Comparison of ENCODE assay signal across 1 cellular context in the genomic region with DNA sequence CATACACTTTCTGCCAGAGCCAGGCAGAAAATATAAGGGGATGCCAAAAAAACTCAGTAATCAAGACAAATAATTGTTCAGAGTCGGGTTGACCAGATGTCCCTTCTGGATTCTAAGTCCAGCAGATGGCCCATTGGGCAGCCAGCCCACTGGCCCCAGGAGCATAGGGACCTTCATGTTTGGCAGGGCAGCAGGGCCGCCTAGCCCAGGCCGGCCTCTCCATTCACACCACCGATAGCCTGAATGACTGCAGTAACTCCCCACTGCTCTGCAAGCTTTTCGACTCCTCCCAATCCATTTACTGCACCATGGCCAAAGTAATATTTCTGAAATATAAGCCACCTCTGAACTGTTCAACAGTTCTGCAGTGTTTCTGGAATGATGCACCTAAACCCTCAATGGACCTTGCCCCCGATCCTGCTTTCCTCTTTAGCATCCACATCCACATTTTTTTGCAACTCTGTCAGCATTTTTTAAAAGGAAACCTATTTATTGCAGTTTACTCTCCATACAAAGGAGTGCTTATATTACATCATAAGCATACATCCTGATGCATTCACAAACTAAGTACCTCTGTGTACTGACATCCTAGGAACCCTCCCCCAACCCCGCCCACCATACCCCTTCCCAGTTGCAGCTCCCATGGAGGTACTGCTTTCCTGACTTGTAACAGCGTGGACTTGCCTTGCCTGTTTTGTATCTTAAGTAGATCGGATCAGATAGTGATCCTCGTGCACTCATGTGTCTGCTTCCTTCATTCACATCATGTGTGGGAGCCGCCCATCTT.
TF ChIP-seq lines count a peak whose summit lies in the region.

No MANE protein-coding gene starts in this region.

TF ChIP-seq in HepG2, 621 proteins besides CTCF, POLR2A, EP300 and RAD21 (continued from another document and continues in another):
- TF ChIP-seq, protein P1, sequence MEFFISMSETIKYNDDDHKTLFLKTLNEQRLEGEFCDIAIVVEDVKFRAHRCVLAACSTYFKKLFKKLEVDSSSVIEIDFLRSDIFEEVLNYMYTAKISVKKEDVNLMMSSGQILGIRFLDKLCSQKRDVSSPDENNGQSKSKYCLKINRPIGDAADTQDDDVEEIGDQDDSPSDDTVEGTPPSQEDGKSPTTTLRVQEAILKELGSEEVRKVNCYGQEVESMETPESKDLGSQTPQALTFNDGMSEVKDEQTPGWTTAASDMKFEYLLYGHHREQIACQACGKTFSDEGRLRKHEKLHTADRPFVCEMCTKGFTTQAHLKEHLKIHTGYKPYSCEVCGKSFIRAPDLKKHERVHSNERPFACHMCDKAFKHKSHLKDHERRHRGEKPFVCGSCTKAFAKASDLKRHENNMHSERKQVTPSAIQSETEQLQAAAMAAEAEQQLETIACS (CRISPR knock-in tag; IDR thresholded peaks at IDR 0.05) = no peak
- no peak; the same call in 1 of the 2 replicates for TF ChIP-seq ZNF124 (CRISPR knock-in tag; IDR thresholded peaks at IDR 0.05)
- peak; percentile 27; the same call in 1 of the 2 replicates for TF ChIP-seq SRF (IDR thresholded peaks at IDR 0.05; ENCODE audit: low read depth, low read length)
- TF ChIP-seq TEAD2 (CRISPR knock-in tag; IDR thresholded peaks at IDR 0.05) = no peak
- no peak for TF ChIP-seq SOX13 (IDR thresholded peaks at IDR 0.05)
- TF ChIP-seq SOX13 (CRISPR knock-in tag; conservative IDR thresholded peaks at IDR 0.05 in 1 of 2, IDR thresholded peaks at IDR 0.05 in 1 of 2) = peak in 1 of 2 experiments; percentile 80; a peak in 2 of 4 replicates
- no peak; the same call in 1 of the 2 replicates for TF ChIP-seq ZSCAN31 (CRISPR knock-in tag; IDR thresholded peaks at IDR 0.05; ENCODE audit: low read depth)
- TF ChIP-seq ZSCAN21 (CRISPR knock-in tag; IDR thresholded peaks at IDR 0.05; ENCODE audit: borderline replicate concordance) = no peak
- peak; percentile 91; the same call in 1 of the 2 replicates for TF ChIP-seq NCOR1 (IDR thresholded peaks at IDR 0.05; ENCODE audit: borderline replicate concordance, low read length)
- no peak for TF ChIP-seq SP2 (CRISPR knock-in tag; IDR thresholded peaks at IDR 0.05)
- TF ChIP-seq NCOA1 (CRISPR knock-in tag; IDR thresholded peaks at IDR 0.05) = no peak
- TF ChIP-seq YEATS4 (CRISPR knock-in tag; IDR thresholded peaks at IDR 0.05; ENCODE audit: borderline replicate concordance) = 0 out of 2 replicates have a peak, but pooled peaks have one; percentile 40
- TF ChIP-seq NCOA5 (CRISPR knock-in tag; IDR thresholded peaks at IDR 0.05) = no peak
- no peak for TF ChIP-seq ZNF761 (CRISPR knock-in tag; conservative IDR thresholded peaks at IDR 0.05)
- TF ChIP-seq MIXL1 (CRISPR knock-in tag; IDR thresholded peaks at IDR 0.05) = peak; percentile 41; the same call in 1 of the 2 replicates
- TF ChIP-seq ZNF557 (CRISPR knock-in tag; IDR thresholded peaks at IDR 0.05) = 0 out of 2 replicates have a peak, but pooled peaks have one; percentile 39
- TF ChIP-seq IRX3 (CRISPR knock-in tag; IDR thresholded peaks at IDR 0.05; ENCODE audit: borderline replicate concordance, low read depth) = no peak
- TF ChIP-seq HCFC1 (IDR thresholded peaks at IDR 0.05; ENCODE audit: low read depth, low read length) = no peak
- no peak for TF ChIP-seq ZNF430 (CRISPR knock-in tag; IDR thresholded peaks at IDR 0.05)
- no peak for TF ChIP-seq ZNF605 (CRISPR knock-in tag; IDR thresholded peaks at IDR 0.05)
- no peak for TF ChIP-seq FIP1L1 (IDR thresholded peaks at IDR 0.05; ENCODE audit: borderline replicate concordance, insufficient read depth, low read depth, low read length)
- peak; percentile 43; the same call in 1 of the 2 replicates for TF ChIP-seq NFIC (IDR thresholded peaks at IDR 0.05; ENCODE audit: low read length)
- TF ChIP-seq ZNF841 (CRISPR knock-in tag; IDR thresholded peaks at IDR 0.05; ENCODE audit: borderline replicate concordance) = no peak
- TF ChIP-seq, protein P2, sequence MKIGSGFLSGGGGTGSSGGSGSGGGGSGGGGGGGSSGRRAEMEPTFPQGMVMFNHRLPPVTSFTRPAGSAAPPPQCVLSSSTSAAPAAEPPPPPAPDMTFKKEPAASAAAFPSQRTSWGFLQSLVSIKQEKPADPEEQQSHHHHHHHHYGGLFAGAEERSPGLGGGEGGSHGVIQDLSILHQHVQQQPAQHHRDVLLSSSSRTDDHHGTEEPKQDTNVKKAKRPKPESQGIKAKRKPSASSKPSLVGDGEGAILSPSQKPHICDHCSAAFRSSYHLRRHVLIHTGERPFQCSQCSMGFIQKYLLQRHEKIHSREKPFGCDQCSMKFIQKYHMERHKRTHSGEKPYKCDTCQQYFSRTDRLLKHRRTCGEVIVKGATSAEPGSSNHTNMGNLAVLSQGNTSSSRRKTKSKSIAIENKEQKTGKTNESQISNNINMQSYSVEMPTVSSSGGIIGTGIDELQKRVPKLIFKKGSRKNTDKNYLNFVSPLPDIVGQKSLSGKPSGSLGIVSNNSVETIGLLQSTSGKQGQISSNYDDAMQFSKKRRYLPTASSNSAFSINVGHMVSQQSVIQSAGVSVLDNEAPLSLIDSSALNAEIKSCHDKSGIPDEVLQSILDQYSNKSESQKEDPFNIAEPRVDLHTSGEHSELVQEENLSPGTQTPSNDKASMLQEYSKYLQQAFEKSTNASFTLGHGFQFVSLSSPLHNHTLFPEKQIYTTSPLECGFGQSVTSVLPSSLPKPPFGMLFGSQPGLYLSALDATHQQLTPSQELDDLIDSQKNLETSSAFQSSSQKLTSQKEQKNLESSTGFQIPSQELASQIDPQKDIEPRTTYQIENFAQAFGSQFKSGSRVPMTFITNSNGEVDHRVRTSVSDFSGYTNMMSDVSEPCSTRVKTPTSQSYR (CRISPR knock-in tag; IDR thresholded peaks at IDR 0.05; ENCODE audit: borderline replicate concordance) = peak; percentile 46; the same call in 1 of the 2 replicates
- no peak for TF ChIP-seq ONECUT2 (CRISPR knock-in tag; IDR thresholded peaks at IDR 0.05)
- TF ChIP-seq ELF3 (CRISPR knock-in tag; IDR thresholded peaks at IDR 0.05) = peak; percentile 60
- TF ChIP-seq, protein P3, sequence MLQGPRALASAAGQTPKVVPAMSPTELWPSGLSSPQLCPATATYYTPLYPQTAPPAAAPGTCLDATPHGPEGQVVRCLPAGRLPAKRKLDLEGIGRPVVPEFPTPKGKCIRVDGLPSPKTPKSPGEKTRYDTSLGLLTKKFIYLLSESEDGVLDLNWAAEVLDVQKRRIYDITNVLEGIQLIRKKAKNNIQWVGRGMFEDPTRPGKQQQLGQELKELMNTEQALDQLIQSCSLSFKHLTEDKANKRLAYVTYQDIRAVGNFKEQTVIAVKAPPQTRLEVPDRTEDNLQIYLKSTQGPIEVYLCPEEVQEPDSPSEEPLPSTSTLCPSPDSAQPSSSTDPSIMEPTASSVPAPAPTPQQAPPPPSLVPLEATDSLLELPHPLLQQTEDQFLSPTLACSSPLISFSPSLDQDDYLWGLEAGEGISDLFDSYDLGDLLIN (CRISPR knock-in tag; IDR thresholded peaks at IDR 0.05; ENCODE audit: borderline replicate concordance) = no peak
- peak; percentile 69 for TF ChIP-seq HMG20A (CRISPR knock-in tag; IDR thresholded peaks at IDR 0.05; ENCODE audit: borderline replicate concordance)
- TF ChIP-seq, protein P4, sequence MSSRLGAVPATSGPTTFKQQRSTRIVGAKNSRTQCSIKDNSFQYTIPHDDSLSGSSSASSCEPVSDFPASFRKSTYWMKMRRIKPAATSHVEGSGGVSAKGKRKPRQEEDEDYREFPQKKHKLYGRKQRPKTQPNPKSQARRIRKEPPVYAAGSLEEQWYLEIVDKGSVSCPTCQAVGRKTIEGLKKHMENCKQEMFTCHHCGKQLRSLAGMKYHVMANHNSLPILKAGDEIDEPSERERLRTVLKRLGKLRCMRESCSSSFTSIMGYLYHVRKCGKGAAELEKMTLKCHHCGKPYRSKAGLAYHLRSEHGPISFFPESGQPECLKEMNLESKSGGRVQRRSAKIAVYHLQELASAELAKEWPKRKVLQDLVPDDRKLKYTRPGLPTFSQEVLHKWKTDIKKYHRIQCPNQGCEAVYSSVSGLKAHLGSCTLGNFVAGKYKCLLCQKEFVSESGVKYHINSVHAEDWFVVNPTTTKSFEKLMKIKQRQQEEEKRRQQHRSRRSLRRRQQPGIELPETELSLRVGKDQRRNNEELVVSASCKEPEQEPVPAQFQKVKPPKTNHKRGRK (CRISPR knock-in tag; IDR thresholded peaks at IDR 0.05) = no peak
- TF ChIP-seq EED (CRISPR knock-in tag; IDR thresholded peaks at IDR 0.05) = no peak
- TF ChIP-seq MAZ (IDR thresholded peaks at IDR 0.05; ENCODE audit: borderline replicate concordance, low read depth, low read length) = peak; percentile 75; the same call in 1 of the 2 replicates
- TF ChIP-seq MAZ (CRISPR knock-in tag; IDR thresholded peaks at IDR 0.05; ENCODE audit: low read depth) = peak; percentile 49
- TF ChIP-seq SAFB2 (CRISPR knock-in tag; IDR thresholded peaks at IDR 0.05; ENCODE audit: borderline replicate concordance, low read depth) = no peak
- no peak for TF ChIP-seq ZNF446 (CRISPR knock-in tag; IDR thresholded peaks at IDR 0.05)
- TF ChIP-seq, protein P5, sequence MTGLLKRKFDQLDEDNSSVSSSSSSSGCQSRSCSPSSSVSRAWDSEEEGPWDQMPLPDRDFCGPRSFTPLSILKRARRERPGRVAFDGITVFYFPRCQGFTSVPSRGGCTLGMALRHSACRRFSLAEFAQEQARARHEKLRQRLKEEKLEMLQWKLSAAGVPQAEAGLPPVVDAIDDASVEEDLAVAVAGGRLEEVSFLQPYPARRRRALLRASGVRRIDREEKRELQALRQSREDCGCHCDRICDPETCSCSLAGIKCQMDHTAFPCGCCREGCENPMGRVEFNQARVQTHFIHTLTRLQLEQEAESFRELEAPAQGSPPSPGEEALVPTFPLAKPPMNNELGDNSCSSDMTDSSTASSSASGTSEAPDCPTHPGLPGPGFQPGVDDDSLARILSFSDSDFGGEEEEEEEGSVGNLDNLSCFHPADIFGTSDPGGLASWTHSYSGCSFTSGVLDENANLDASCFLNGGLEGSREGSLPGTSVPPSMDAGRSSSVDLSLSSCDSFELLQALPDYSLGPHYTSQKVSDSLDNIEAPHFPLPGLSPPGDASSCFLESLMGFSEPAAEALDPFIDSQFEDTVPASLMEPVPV (CRISPR knock-in tag; IDR thresholded peaks at IDR 0.05) = no peak; the same call in 1 of the 2 replicates
- TF ChIP-seq, protein P6, sequence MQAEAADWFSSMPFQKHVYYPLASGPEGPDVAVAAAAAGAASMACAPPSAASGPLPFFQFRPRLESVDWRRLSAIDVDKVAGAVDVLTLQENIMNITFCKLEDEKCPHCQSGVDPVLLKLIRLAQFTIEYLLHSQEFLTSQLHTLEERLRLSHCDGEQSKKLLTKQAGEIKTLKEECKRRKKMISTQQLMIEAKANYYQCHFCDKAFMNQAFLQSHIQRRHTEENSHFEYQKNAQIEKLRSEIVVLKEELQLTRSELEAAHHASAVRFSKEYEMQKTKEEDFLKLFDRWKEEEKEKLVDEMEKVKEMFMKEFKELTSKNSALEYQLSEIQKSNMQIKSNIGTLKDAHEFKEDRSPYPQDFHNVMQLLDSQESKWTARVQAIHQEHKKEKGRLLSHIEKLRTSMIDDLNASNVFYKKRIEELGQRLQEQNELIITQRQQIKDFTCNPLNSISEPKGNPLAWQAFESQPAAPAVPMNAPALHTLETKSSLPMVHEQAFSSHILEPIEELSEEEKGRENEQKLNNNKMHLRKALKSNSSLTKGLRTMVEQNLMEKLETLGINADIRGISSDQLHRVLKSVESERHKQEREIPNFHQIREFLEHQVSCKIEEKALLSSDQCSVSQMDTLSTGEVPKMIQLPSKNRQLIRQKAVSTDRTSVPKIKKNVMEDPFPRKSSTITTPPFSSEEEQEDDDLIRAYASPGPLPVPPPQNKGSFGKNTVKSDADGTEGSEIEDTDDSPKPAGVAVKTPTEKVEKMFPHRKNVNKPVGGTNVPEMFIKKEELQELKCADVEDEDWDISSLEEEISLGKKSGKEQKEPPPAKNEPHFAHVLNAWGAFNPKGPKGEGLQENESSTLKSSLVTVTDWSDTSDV (CRISPR knock-in tag; IDR thresholded peaks at IDR 0.05) = no peak
- TF ChIP-seq JUN (CRISPR knock-in tag; IDR thresholded peaks at IDR 0.05) = 0 out of 2 replicates have a peak, but pooled peaks have one; percentile 50
- no peak for TF ChIP-seq AGO1 (IDR thresholded peaks at IDR 0.05; ENCODE audit: low read depth, low read length, poor library complexity, severe bottlenecking)
- TF ChIP-seq, protein P7, sequence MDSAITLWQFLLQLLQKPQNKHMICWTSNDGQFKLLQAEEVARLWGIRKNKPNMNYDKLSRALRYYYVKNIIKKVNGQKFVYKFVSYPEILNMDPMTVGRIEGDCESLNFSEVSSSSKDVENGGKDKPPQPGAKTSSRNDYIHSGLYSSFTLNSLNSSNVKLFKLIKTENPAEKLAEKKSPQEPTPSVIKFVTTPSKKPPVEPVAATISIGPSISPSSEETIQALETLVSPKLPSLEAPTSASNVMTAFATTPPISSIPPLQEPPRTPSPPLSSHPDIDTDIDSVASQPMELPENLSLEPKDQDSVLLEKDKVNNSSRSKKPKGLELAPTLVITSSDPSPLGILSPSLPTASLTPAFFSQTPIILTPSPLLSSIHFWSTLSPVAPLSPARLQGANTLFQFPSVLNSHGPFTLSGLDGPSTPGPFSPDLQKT (CRISPR knock-in tag; IDR thresholded peaks at IDR 0.05; ENCODE audit: borderline replicate concordance) = no peak
- TF ChIP-seq TAF15 (IDR thresholded peaks at IDR 0.05; ENCODE audit: low read depth, low read length, poor library complexity, severe bottlenecking) = no peak
- TF ChIP-seq SAP130 (CRISPR knock-in tag; IDR thresholded peaks at IDR 0.05; ENCODE audit: low read depth) = peak; percentile 89
- TF ChIP-seq, protein P8, sequence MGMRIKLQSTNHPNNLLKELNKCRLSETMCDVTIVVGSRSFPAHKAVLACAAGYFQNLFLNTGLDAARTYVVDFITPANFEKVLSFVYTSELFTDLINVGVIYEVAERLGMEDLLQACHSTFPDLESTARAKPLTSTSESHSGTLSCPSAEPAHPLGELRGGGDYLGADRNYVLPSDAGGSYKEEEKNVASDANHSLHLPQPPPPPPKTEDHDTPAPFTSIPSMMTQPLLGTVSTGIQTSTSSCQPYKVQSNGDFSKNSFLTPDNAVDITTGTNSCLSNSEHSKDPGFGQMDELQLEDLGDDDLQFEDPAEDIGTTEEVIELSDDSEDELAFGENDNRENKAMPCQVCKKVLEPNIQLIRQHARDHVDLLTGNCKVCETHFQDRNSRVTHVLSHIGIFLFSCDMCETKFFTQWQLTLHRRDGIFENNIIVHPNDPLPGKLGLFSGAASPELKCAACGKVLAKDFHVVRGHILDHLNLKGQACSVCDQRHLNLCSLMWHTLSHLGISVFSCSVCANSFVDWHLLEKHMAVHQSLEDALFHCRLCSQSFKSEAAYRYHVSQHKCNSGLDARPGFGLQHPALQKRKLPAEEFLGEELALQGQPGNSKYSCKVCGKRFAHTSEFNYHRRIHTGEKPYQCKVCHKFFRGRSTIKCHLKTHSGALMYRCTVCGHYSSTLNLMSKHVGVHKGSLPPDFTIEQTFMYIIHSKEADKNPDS (CRISPR knock-in tag; IDR thresholded peaks at IDR 0.05) = peak; percentile 92
- no peak for TF ChIP-seq TCF12 (IDR thresholded peaks at IDR 0.05)
- TF ChIP-seq TCF12 (CRISPR knock-in tag; IDR thresholded peaks at IDR 0.05) = no peak
- TF ChIP-seq HNRNPLL (IDR thresholded peaks at IDR 0.05; ENCODE audit: low read depth, low read length, poor library complexity, severe bottlenecking) = no peak
- TF ChIP-seq, protein P9, sequence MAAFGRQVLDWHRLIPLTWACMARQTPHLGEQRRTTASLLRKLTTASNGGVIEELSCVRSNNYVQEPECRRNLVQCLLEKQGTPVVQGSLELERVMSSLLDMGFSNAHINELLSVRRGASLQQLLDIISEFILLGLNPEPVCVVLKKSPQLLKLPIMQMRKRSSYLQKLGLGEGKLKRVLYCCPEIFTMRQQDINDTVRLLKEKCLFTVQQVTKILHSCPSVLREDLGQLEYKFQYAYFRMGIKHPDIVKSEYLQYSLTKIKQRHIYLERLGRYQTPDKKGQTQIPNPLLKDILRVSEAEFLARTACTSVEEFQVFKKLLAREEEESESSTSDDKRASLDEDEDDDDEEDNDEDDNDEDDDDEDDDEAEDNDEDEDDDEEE (CRISPR knock-in tag; IDR thresholded peaks at IDR 0.05) = no peak
- no peak for TF ChIP-seq ZFYVE20 (CRISPR knock-in tag; IDR thresholded peaks at IDR 0.05; ENCODE audit: borderline replicate concordance, low read depth)
- no peak for TF ChIP-seq ZC3H13 (CRISPR knock-in tag; IDR thresholded peaks at IDR 0.05)
